Comparison of ENCODE assay signal across 23 cellular contexts in the genomic region with DNA sequence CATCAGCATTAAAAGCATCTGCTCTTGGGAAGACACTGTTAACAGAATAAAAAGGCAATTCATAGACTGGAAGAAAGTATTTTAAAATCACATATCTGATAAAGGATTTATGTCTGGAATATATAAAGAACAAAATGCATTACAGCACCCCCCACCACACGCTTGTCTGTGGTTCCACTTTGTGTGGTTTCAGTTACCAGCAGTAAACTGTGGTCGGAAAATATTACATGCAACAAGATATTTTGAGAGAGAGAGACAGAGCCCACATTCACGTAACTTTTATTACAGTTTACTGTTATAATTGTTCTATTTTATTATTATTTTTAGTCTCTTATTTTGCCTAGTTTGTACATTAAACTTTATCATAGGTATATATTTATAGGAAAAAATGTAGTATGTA. TPM values are rescaled to one million over a fixed set of nuclear protein-coding genes. Genes with fewer than 3 reads are reported as not detected.
A peak's percentile ranks its signal among the peaks of the same experiment; 100 is the strongest.
DNase-seq lines count a peak whose midpoint lies in the region; ATAC-seq and TF ChIP-seq lines count a peak whose summit lies in the region.
"Had no signal": no experiment of that assay in that cellular context is flagged by ENCODE, and none has a peak within 500 bp of the region (broad histone marks: within the 10 kb centered on the region; RNA-seq: fewer than 3 reads in every experiment).

No MANE protein-coding gene starts in this region.

- TF ChIP-seq POLR2A in NB4 (IDR thresholded peaks at IDR 0.05; ENCODE audit: extremely low read depth, insufficient read length), result no peak

- DNase-seq in activated naive CD4-positive, alpha-beta T cell treated with anti-CD3 and anti-CD28 coated beads for 36 hours, result peak; percentile 37
- no peak for DNase-seq in activated naive CD4-positive, alpha-beta T cell (lab: John Stamatoyannopoulos, UW)
- DNase-seq in NB4 (ENCODE audit: low read depth), result peak; percentile 47
- DNase-seq in activated naive CD8-positive, alpha-beta T cell treated with anti-CD3 and anti-CD28 coated beads for 36 hours, result peak; percentile 28
- DNase-seq in stimulated activated naive CD8-positive, alpha-beta T cell treated with anti-CD3 and anti-CD28 coated beads, Interleukin-15, Interleukin-2, amounts not matched to agents 100 U/mL and 50 U/mL, for 24 hours, result peak; percentile 32
- DNase-seq in activated T-helper 1 cell treated with anti-CD3 and anti-CD28 coated beads, Interleukin-12 subunit alpha, Interleukin-12 subunit beta, Interleukin-2, Interleukin-4 antibody, amounts not matched to agents 30 ng/mL and 10 ng/mL and 1 ng/mL, durations not matched to agents 14 hours and 24 hours and 36 hours (ENCODE audit: low spot score), result no peak
- DNase-seq: activated CD8-positive, alpha-beta memory T cell treated with anti-CD3 and anti-CD28 coated beads, Interleukin-2, amount 50 U/mL, for 4 hours; effector CD4-positive, alpha-beta T cell; gastrocnemius medialis; HFFc6; mammary epithelial cell; NCI-H146; NCI-H2171 treated with DMSO at 0.1 percent for 48 hours; nucleus accumbens; T-helper 9 cell; thyroid gland had no signal

- H3K4me1 Mint-ChIP-seq in activated naive CD4-positive, alpha-beta T cell treated with anti-CD3 and anti-CD28 coated beads for 36 hours (ENCODE audit: low read depth), result peaks cover 2% of the 10 kb centered on the region
- H3K4me1 Mint-ChIP-seq in activated naive CD8-positive, alpha-beta T cell treated with anti-CD3 and anti-CD28 coated beads for 36 hours, result peaks cover 9% of the 10 kb centered on the region
- peaks cover 7% of the 10 kb centered on the region for H3K4me1 Mint-ChIP-seq in activated T-helper 1 cell treated with anti-CD3 and anti-CD28 coated beads, Interleukin-12 subunit alpha, Interleukin-12 subunit beta, Interleukin-2, Interleukin-4 antibody, amounts not matched to agents 30 ng/mL and 10 ng/mL and 1 ng/mL, durations not matched to agents 14 hours and 24 hours and 36 hours (ENCODE audit: low read depth)

- peaks cover 3% of the 10 kb centered on the region for H3K27me3 Mint-ChIP-seq in activated naive CD4-positive, alpha-beta T cell treated with anti-CD3 and anti-CD28 coated beads for 36 hours (ENCODE audit: low read depth)
- H3K27me3 Mint-ChIP-seq in activated naive CD8-positive, alpha-beta T cell treated with anti-CD3 and anti-CD28 coated beads for 36 hours, result peaks cover 28% of the 10 kb centered on the region
- H3K27me3 Mint-ChIP-seq in activated T-helper 1 cell treated with anti-CD3 and anti-CD28 coated beads, Interleukin-12 subunit alpha, Interleukin-12 subunit beta, Interleukin-2, Interleukin-4 antibody, amounts not matched to agents 30 ng/mL and 10 ng/mL and 1 ng/mL, durations not matched to agents 14 hours and 24 hours and 36 hours (ENCODE audit: insufficient read depth), result no peaks in the 10 kb centered on the region

- H3K36me3 Mint-ChIP-seq in activated naive CD4-positive, alpha-beta T cell treated with anti-CD3 and anti-CD28 coated beads for 36 hours (ENCODE audit: low read depth), result no peaks in the 10 kb centered on the region
- H3K36me3 Mint-ChIP-seq in activated naive CD8-positive, alpha-beta T cell treated with anti-CD3 and anti-CD28 coated beads for 36 hours, result no peaks in the 10 kb centered on the region
- no peaks in the 10 kb centered on the region for H3K36me3 Mint-ChIP-seq in activated T-helper 1 cell treated with anti-CD3 and anti-CD28 coated beads, Interleukin-12 subunit alpha, Interleukin-12 subunit beta, Interleukin-2, Interleukin-4 antibody, amounts not matched to agents 30 ng/mL and 10 ng/mL and 1 ng/mL, durations not matched to agents 14 hours and 24 hours and 36 hours (ENCODE audit: low read depth)
- H3K36me3 Mint-ChIP-seq: activated naive CD4-positive, alpha-beta T cell treated with anti-CD3 and anti-CD28 coated beads, Interleukin-2, amount 50 U/mL, for 24 hours had no signal

- H3K4me3 Mint-ChIP-seq in activated naive CD4-positive, alpha-beta T cell treated with anti-CD3 and anti-CD28 coated beads for 36 hours, result no peak overlapping the region
- H3K4me3 Mint-ChIP-seq in activated naive CD8-positive, alpha-beta T cell treated with anti-CD3 and anti-CD28 coated beads for 36 hours, result no peak overlapping the region
- no peak overlapping the region for H3K4me3 Mint-ChIP-seq in activated T-helper 1 cell treated with anti-CD3 and anti-CD28 coated beads, Interleukin-12 subunit alpha, Interleukin-12 subunit beta, Interleukin-2, Interleukin-4 antibody, amounts not matched to agents 30 ng/mL and 10 ng/mL and 1 ng/mL, durations not matched to agents 14 hours and 24 hours and 36 hours
- H3K4me3 Mint-ChIP-seq: activated naive CD4-positive, alpha-beta T cell treated with anti-CD3 and anti-CD28 coated beads, Interleukin-2, amount 50 U/mL, for 24 hours; HFFc6 had no signal

- intact Hi-C loops in activated naive CD4-positive, alpha-beta T cell treated with anti-CD3 and anti-CD28 coated beads for 36 hours (cut with micrococcal nuclease), result loop anchor here (5.0 to 10.0 kb wide), 3 partner anchors 173 to 383 kb away; partner anchors contain the start of gene IDUA
- intact Hi-C loops in activated T-helper 1 cell treated with anti-CD3 and anti-CD28 coated beads, Interleukin-12 subunit alpha, Interleukin-12 subunit beta, Interleukin-2, Interleukin-4 antibody, amounts not matched to agents 30 ng/mL and 10 ng/mL and 1 ng/mL, durations not matched to agents 14 hours and 24 hours and 36 hours (cut with micrococcal nuclease), result loop anchor here (5.0 kb wide), 3 partner anchors 273 to 383 kb away; partner anchors contain the start of genes GAK, IDUA and TMEM175

- no peaks in the 10 kb centered on the region for H3K9me3 Mint-ChIP-seq in activated naive CD4-positive, alpha-beta T cell treated with anti-CD3 and anti-CD28 coated beads for 36 hours
- H3K9me3 Mint-ChIP-seq in activated naive CD8-positive, alpha-beta T cell treated with anti-CD3 and anti-CD28 coated beads for 36 hours, result no peaks in the 10 kb centered on the region
- H3K9me3 Mint-ChIP-seq in activated T-helper 1 cell treated with anti-CD3 and anti-CD28 coated beads, Interleukin-12 subunit alpha, Interleukin-12 subunit beta, Interleukin-2, Interleukin-4 antibody, amounts not matched to agents 30 ng/mL and 10 ng/mL and 1 ng/mL, durations not matched to agents 14 hours and 24 hours and 36 hours, result peaks cover 13% of the 10 kb centered on the region
- H3K9me3 Mint-ChIP-seq: activated naive CD4-positive, alpha-beta T cell treated with anti-CD3 and anti-CD28 coated beads, Interleukin-2, amount 50 U/mL, for 24 hours had no signal

- CTCF ChIA-PET in activated naive CD4-positive, alpha-beta T cell treated with anti-CD3 and anti-CD28 coated beads for 36 hours (lab: Charles Lee), result no interaction called here

- H3K27ac Mint-ChIP-seq in activated naive CD4-positive, alpha-beta T cell treated with anti-CD3 and anti-CD28 coated beads for 36 hours, result no peak overlapping the region
- peak overlapping the region; percentile 50 for H3K27ac Mint-ChIP-seq in activated naive CD8-positive, alpha-beta T cell treated with anti-CD3 and anti-CD28 coated beads for 36 hours
- no peak overlapping the region for H3K27ac Mint-ChIP-seq in activated T-helper 1 cell treated with anti-CD3 and anti-CD28 coated beads, Interleukin-12 subunit alpha, Interleukin-12 subunit beta, Interleukin-2, Interleukin-4 antibody, amounts not matched to agents 30 ng/mL and 10 ng/mL and 1 ng/mL, durations not matched to agents 14 hours and 24 hours and 36 hours
- H3K27ac Mint-ChIP-seq: activated naive CD4-positive, alpha-beta T cell treated with anti-CD3 and anti-CD28 coated beads, Interleukin-2, amount 50 U/mL, for 24 hours; HFFc6 had no signal

- TF ChIP-seq CTCF in NB4 (IDR thresholded peaks at IDR 0.05; ENCODE audit: low read depth, low read length), result no peak

- H3K4me3 ChIP-seq in NB4 (ENCODE audit: low read depth, low read length), result no peak overlapping the region
- H3K4me3 ChIP-seq: gastrocnemius medialis, SK-N-MC, thyroid gland had no signal

- ATAC-seq in stimulated activated naive CD8-positive, alpha-beta T cell treated with anti-CD3 and anti-CD28 coated beads, Interleukin-15, Interleukin-2, amounts not matched to agents 100 U/mL and 50 U/mL, for 24 hours, result peak; percentile 50
- ATAC-seq in GM21423 (IDR thresholded peaks at IDR 0.05; ENCODE audit: unreplicated experiment), result no peak
- no peak for ATAC-seq in HG02571 (IDR thresholded peaks at IDR 0.05; ENCODE audit: unreplicated experiment)
- ATAC-seq: esophagus mucosa, gastrocnemius medialis, HepG2 had no signal

RNA-seq across cellular contexts. Expression of gene PDE6B, which starts 21.2 kb away (rescaled TPM):
- 10 to 100 TPM; 17.4 to 18.1 TPM for total RNA-seq in activated naive CD4-positive, alpha-beta T cell treated with anti-CD3 and anti-CD28 coated beads for 36 hours
- 10 to 100 TPM; 12.6 to 13.9 TPM for total RNA-seq in activated naive CD8-positive, alpha-beta T cell treated with anti-CD3 and anti-CD28 coated beads for 36 hours
- total RNA-seq in activated T-helper 1 cell treated with anti-CD3 and anti-CD28 coated beads, Interleukin-12 subunit alpha, Interleukin-12 subunit beta, Interleukin-2, Interleukin-4 antibody, amounts not matched to agents 30 ng/mL and 10 ng/mL and 1 ng/mL, durations not matched to agents 14 hours and 24 hours and 36 hours, result 9.8 and 10.1 TPM in 2 replicates
- total RNA-seq: gastrocnemius medialis, HFFc6 had no signal

RNA-seq across cellular contexts. Expression of gene TMEM271, which starts 28.0 kb away (rescaled TPM):
- not detected for total RNA-seq in activated naive CD4-positive, alpha-beta T cell treated with anti-CD3 and anti-CD28 coated beads for 36 hours
- not detected for total RNA-seq in activated naive CD8-positive, alpha-beta T cell treated with anti-CD3 and anti-CD28 coated beads for 36 hours
- total RNA-seq in activated T-helper 1 cell treated with anti-CD3 and anti-CD28 coated beads, Interleukin-12 subunit alpha, Interleukin-12 subunit beta, Interleukin-2, Interleukin-4 antibody, amounts not matched to agents 30 ng/mL and 10 ng/mL and 1 ng/mL, durations not matched to agents 14 hours and 24 hours and 36 hours, result not detected in 2 replicates
- total RNA-seq: esophagus mucosa, gastrocnemius medialis, HepG2, HFFc6, kidney epithelial cell, mammary epithelial cell, thyroid gland had no signal

Comparison
In these comparisons a context has a peak if more than half of its experiments do, and no peak if none do; other contexts are left out.
1. DNase-seq: peak in activated naive CD4-positive, alpha-beta T cell treated with anti-CD3 and anti-CD28 coated beads for 36 hours (single experiment), NB4 (single experiment), activated naive CD8-positive, alpha-beta T cell treated with anti-CD3 and anti-CD28 coated beads for 36 hours (single experiment) and stimulated activated naive CD8-positive, alpha-beta T cell treated with anti-CD3 and anti-CD28 coated beads, Interleukin-15, Interleukin-2, amounts not matched to agents 100 U/mL and 50 U/mL, for 24 hours (single experiment); none in activated naive CD4-positive, alpha-beta T cell (0 of 4) and activated T-helper 1 cell treated with anti-CD3 and anti-CD28 coated beads, Interleukin-12 subunit alpha, Interleukin-12 subunit beta, Interleukin-2, Interleukin-4 antibody, amounts not matched to agents 30 ng/mL and 10 ng/mL and 1 ng/mL, durations not matched to agents 14 hours and 24 hours and 36 hours (single experiment).